8 cellular contexts compared by ENCODE assay signal in the genomic region with DNA sequence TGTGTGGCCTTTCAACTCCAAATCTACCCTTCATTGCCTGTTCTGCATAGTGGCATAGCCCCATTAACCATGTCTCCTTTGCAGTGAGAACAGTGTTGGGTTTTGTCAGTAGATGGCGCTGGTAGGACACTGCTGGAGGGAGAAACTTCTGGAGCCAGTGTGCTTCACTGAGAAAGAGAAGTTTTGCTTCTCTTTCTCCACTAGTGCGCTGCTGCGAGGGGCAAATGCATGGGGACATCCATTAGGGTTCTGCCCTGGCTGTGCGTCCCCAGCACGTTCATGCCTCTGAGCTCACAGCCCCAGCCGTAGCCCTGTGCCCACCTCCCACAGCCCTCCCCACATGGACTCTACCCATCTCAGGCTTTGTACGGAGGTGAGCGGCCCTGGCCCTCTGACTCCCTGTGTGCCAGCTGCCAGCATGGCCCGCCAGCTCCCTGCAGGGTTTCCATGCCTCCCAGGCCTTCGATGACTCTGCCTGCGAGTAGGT. TPM values are rescaled to one million over a fixed set of nuclear protein-coding genes. Genes with fewer than 3 reads are reported as not detected.
DNase-seq lines count a peak whose midpoint lies in the region; ATAC-seq, FAIRE-seq and TF ChIP-seq lines count a peak whose summit lies in the region.

No MANE protein-coding gene starts in this region.

- no peaks in the 10 kb centered on the region for H4K20me1 ChIP-seq in DND-41 (ENCODE audit: insufficient read depth, low read length)

- no peaks in the 10 kb centered on the region for H3K36me3 ChIP-seq in DND-41 (ENCODE audit: insufficient read depth, low read length)
- H3K36me3 ChIP-seq in thoracic aorta: no peaks in the 10 kb centered on the region

- H3K27me3 Mint-ChIP-seq in activated T-cell treated with anti-CD3 and anti-CD28 coated beads, Interleukin-2, amount 50 U/mL, for 72 hours (ENCODE audit: low read depth): no peaks in the 10 kb centered on the region

- H3K4me2 ChIP-seq in DND-41 (ENCODE audit: insufficient read depth, low read length): no peak overlapping the region

- TF ChIP-seq CTCF in DND-41 (IDR thresholded peaks at IDR 0.05; ENCODE audit: borderline replicate concordance, extremely low read depth, low read length, poor library complexity, severe bottlenecking) (peak; percentile 95), thoracic aorta (IDR thresholded peaks at IDR 0.05) (peak; percentile 81)

- no peak overlapping the region for H3K27ac Mint-ChIP-seq in activated T-cell treated with anti-CD3 and anti-CD28 coated beads, Interleukin-2, amount 50 U/mL, for 72 hours

- H3K9me3 ChIP-seq in DND-41 (ENCODE audit: insufficient read depth, low read length, severe bottlenecking) (no peaks in the 10 kb centered on the region), thoracic aorta (no peaks in the 10 kb centered on the region)

- no peak overlapping the region for H3K27ac ChIP-seq in DND-41 (ENCODE audit: low read length)
- H3K27ac ChIP-seq in thoracic aorta: no peak overlapping the region

- no peaks in the 10 kb centered on the region for H3K4me1 ChIP-seq in DND-41 (ENCODE audit: insufficient read depth, low read length)
- peaks cover 0 to 6% of the 10 kb centered on the region in 2 donors for H3K4me1 ChIP-seq in thoracic aorta (ENCODE audit: control insufficient read depth in 1 of 2, low read depth in 2 of 2)

- DNase-seq in DND-41 (peak; percentile 73), LHCN-M2 (ENCODE audit: low read depth) (peak; percentile 62), RCC 7860 (ENCODE audit: low spot score) (peak; percentile 28), fibroblast of the conjunctiva (ENCODE audit: low read depth) (peak; percentile 35), occipital lobe (lab: John Stamatoyannopoulos, UW) (peak; percentile 59), thoracic aorta (ENCODE audit: low spot score) (peak; percentile 27)
- DNase-seq in activated T-cell treated with anti-CD3 and anti-CD28 coated beads, Interleukin-2, amount 50 U/mL, for 72 hours: peak; percentile 72 to 76

- no peak overlapping the region for H3K4me3 Mint-ChIP-seq in activated T-cell treated with anti-CD3 and anti-CD28 coated beads, Interleukin-2, amount 50 U/mL, for 72 hours

- no peaks in the 10 kb centered on the region for H3K36me3 Mint-ChIP-seq in activated T-cell treated with anti-CD3 and anti-CD28 coated beads, Interleukin-2, amount 50 U/mL, for 72 hours (ENCODE audit: insufficient read depth in 2 of 2)

- no peak overlapping the region for H3K4me3 ChIP-seq in DND-41 (ENCODE audit: low read depth in 1 of 2, low read length in 2 of 2)
- no peak overlapping the region for H3K4me3 ChIP-seq in thoracic aorta

- peaks cover 7% of the 10 kb centered on the region for H3K4me1 Mint-ChIP-seq in activated T-cell treated with anti-CD3 and anti-CD28 coated beads, Interleukin-2, amount 50 U/mL, for 72 hours (ENCODE audit: low read depth)

- H3K9ac ChIP-seq in DND-41 (ENCODE audit: low read depth, low read length): no peak overlapping the region

- H3K9me3 Mint-ChIP-seq in activated T-cell treated with anti-CD3 and anti-CD28 coated beads, Interleukin-2, amount 50 U/mL, for 72 hours: no peaks in the 10 kb centered on the region

- H2AFZ ChIP-seq in DND-41 (ENCODE audit: low read depth, low read length): no peak overlapping the region

- H3K27me3 ChIP-seq in DND-41 (ENCODE audit: insufficient read depth, low read length, poor library complexity) (no peaks in the 10 kb centered on the region), thoracic aorta (replicated peaks; ENCODE audit: insufficient read depth) (no peaks in the 10 kb centered on the region)

- peak; percentile 10 for FAIRE-seq in RCC 7860 (lab: Jason Lieb, UNC)

- ATAC-seq in DND-41 (ENCODE audit: insufficient read depth, low read depth) (peak; percentile 97), thoracic aorta (ENCODE audit: insufficient number of reproducible peaks, low FRiP score, low read depth) (no peak), HG03354 (IDR thresholded peaks at IDR 0.05; ENCODE audit: poor library complexity, severe bottlenecking, unreplicated experiment) (no peak)
- ATAC-seq in activated T-cell treated with anti-CD3 and anti-CD28 coated beads, Interleukin-2, amount 50 U/mL, for 72 hours (replicated peaks in 1 of 2): peak; percentile 81 to 91

- no peaks in the 10 kb centered on the region for H3K79me2 ChIP-seq in DND-41 (ENCODE audit: insufficient read depth, low read length)

RNA-seq across cellular contexts. Expression of a gene that starts 53.1 kb away (rescaled TPM):
- 0.11 and 0.19 TPM in 2 replicates for total RNA-seq in LHCN-M2 (2014; rRNA removed)
- 0.10 TPM for polyA plus RNA-seq in LHCN-M2 (2012)
- total RNA-seq in activated T-cell treated with anti-CD3 and anti-CD28 coated beads, Interleukin-2, amount 50 U/mL, for 72 hours: 1 to 10 TPM; 8.8 to 9.3 TPM
- 24.6 TPM for total RNA-seq in occipital lobe
- total RNA-seq in thoracic aorta: 10 to 100 TPM; 18.1 to 33.7 TPM

Comparison
In these comparisons a context has a peak if more than half of its experiments do, and no peak if none do; other contexts are left out.
1. ATAC-seq: peak in DND-41 (single experiment) and activated T-cell treated with anti-CD3 and anti-CD28 coated beads, Interleukin-2, amount 50 U/mL, for 72 hours (2 of 2); none in thoracic aorta (single experiment) and HG03354 (single experiment).
2. Peak in every context shown above with its lines, with median percentiles within 50 percentile points of each other: DNase-seq.